9 cellular contexts compared by ENCODE assay signal in genomic region chr15:29018406-29018805, GRCh38.
DNase-seq lines count a peak whose midpoint lies in the region; ATAC-seq and TF ChIP-seq lines count a peak whose summit lies in the region.
"Had no signal": no experiment of that assay in that cellular context is flagged by ENCODE, and none has a peak within 500 bp of the region (broad histone marks: within the 10 kb centered on the region; RNA-seq: fewer than 3 reads in every experiment).

No MANE protein-coding gene starts in this region.

- H3K4me2 ChIP-seq in mesendoderm (ENCODE audit: low read length) = no peak overlapping the region

- no peak overlapping the region for H2BK120ac ChIP-seq in mesendoderm (ENCODE audit: low read depth, low read length)

- H2BK5ac ChIP-seq in mesendoderm (ENCODE audit: low read length) = no peak overlapping the region

- no peak overlapping the region for H3K9ac ChIP-seq in mesendoderm (ENCODE audit: low read length)

- intact Hi-C loops in Right ventricle myocardium superior (cut with DNase I) = no loop called here

- no peak overlapping the region for H3K4ac ChIP-seq in mesendoderm (ENCODE audit: low read depth, low read length)

- H3K18ac ChIP-seq in mesendoderm (ENCODE audit: low read length) = no peak overlapping the region

- H3K23ac ChIP-seq in mesendoderm (ENCODE audit: low read length) = no peak overlapping the region

- TF ChIP-seq CTCF in brain microvascular endothelial cell (IDR thresholded peaks at IDR 0.05; ENCODE audit: low read depth, low read length, missing control alignments) (peak; percentile 10), omental fat pad (IDR thresholded peaks at IDR 0.05) (no peak)

- in situ Hi-C loops in brain microvascular endothelial cell (cut with HindIII; ENCODE audit: low pct_ligation_motif_present, low sequenced_read_pairs) = no loop called here

- no peak overlapping the region for H4K5ac ChIP-seq in mesendoderm (ENCODE audit: low read length)

- no peaks in the 10 kb centered on the region for H3K36me3 ChIP-seq in brain microvascular endothelial cell (replicated peaks)
- H3K36me3 ChIP-seq in mesendoderm (ENCODE audit: control insufficient read depth, insufficient read depth, low read length) = no peaks in the 10 kb centered on the region

- H3K27ac ChIP-seq in brain microvascular endothelial cell (no peak overlapping the region), mesendoderm (ENCODE audit: low read depth, low read length) (no peak overlapping the region)

- ATAC-seq in omental fat pad (ENCODE audit: low FRiP score) = no peak
- ATAC-seq in Right ventricle myocardium superior (ENCODE audit: poor library complexity) = no peak
- ATAC-seq: activated CD4-positive, CD25-positive, alpha-beta regulatory T cell treated with anti-CD3 and anti-CD28 coated beads, Interleukin-2, amount 50 U/mL, for 24 hours had no signal

- H3K79me2 ChIP-seq in mesendoderm (ENCODE audit: control insufficient read depth, insufficient read depth, low read length) = no peaks in the 10 kb centered on the region

- no peaks in the 10 kb centered on the region for H3K4me1 ChIP-seq in mesendoderm (ENCODE audit: control insufficient read depth, low read depth, low read length)

- DNase-seq in DMS53 (lab: John Stamatoyannopoulos, UW) = peak; percentile 69
- peak; percentile 31 for DNase-seq in HT-29 (ENCODE audit: low spot score)
- DNase-seq in brain microvascular endothelial cell = no peak
- DNase-seq in mesendoderm = peak; percentile 68
- no peak for DNase-seq in omental fat pad (ENCODE audit: low spot score)
- no peak for DNase-seq in GM19238 (ENCODE audit: insufficient read length, low spot score)
- no peak for DNase-seq in Right ventricle myocardium superior
- DNase-seq: mammary epithelial cell had no signal

- H3K79me1 ChIP-seq in mesendoderm (ENCODE audit: low read length) = no peaks in the 10 kb centered on the region

- no peak overlapping the region for H4K8ac ChIP-seq in mesendoderm (ENCODE audit: low read depth, low read length)

- H2AK5ac ChIP-seq in mesendoderm (ENCODE audit: low read length) = no peak overlapping the region

- H3K27me3 ChIP-seq in brain microvascular endothelial cell (replicated peaks) = no peaks in the 10 kb centered on the region
- H3K27me3 ChIP-seq in mesendoderm (ENCODE audit: insufficient read depth, low read length, poor library complexity) = no peaks in the 10 kb centered on the region

- H3K4me3 ChIP-seq in brain microvascular endothelial cell (ENCODE audit: low read depth, low read length) = no peak overlapping the region
- H3K4me3 ChIP-seq in mesendoderm (ENCODE audit: low read length) = no peak overlapping the region

- no peak overlapping the region for H3K56ac ChIP-seq in mesendoderm (ENCODE audit: low read length)

- WGBS in mesendoderm (ENCODE audit: extremely low coverage, insufficient coverage, low lambda C conversion rate) = no CpG with 5 or more reads among the region's 1 CpG

- no peak overlapping the region for H2BK15ac ChIP-seq in mesendoderm (replicated peaks; ENCODE audit: low read depth)

Comparison
In these comparisons a context has a peak if more than half of its experiments do, and no peak if none do; other contexts are left out.
1. DNase-seq: peak in DMS53 (single experiment), HT-29 (single experiment) and mesendoderm (single experiment); none in brain microvascular endothelial cell (single experiment), omental fat pad (single experiment), GM19238 (single experiment) and Right ventricle myocardium superior (single experiment).